In the genomic region with DNA sequence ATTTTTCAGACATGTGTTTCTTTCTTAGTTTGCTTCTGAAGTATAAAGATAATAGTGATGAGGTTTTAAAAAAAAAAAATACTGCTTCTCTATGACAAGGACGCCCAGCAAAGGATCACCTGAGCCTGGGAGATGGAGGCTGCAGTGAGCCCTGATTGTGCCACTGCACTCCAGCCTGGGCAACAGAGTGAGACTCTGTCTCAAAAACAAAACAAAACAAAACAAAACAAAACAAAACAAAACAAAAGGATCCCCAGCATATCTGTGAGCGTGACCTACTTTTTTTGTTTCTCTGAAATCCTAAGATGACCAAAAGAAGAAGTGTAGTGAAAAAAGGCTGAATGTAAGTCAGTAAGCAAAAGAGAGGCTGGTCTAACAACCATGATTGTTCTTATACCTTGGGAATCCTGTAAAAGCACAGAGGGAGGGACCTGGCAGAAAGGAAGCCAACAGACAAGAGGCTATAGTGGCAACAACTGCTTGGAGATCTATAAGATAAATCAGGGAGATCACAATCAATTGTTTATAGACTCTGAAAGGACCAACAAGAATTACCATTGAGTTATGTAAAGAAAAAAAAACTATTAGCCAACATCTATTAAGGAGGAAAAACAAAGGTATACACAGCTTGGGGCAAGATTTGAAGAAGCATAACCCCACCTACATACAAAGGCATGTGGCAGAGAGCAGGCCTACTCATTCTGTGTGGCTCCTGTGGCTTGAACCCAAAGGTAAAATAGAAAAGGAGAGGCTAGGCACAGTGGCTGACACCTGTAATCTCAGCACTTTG, we compare ENCODE assay signal across 12 cellular contexts.
DNase-seq lines count a peak whose midpoint lies in the region; ATAC-seq, FAIRE-seq and TF ChIP-seq lines count a peak whose summit lies in the region.
"Had no signal": no experiment of that assay in that cellular context is flagged by ENCODE, and none has a peak within 500 bp of the region (broad histone marks: within the 10 kb centered on the region; RNA-seq: fewer than 3 reads in every experiment).

No MANE protein-coding gene starts in this region.

- H3K79me2 ChIP-seq in HCT116 (ENCODE audit: insufficient read depth, low read length): peaks cover 87% of the 10 kb centered on the region
- H3K79me2 ChIP-seq in fibroblast of lung (ENCODE audit: control insufficient read depth, insufficient read depth, low read length): peaks cover 46% of the 10 kb centered on the region

- POLR2A ChIA-PET in HCT116 (lab: Charles Lee) (no interaction called here), activated B cell treated with CpG ODN at 0.5 μM for 24 hours (lab: Charles Lee) (interaction anchor here (0.6 to 1.7 kb wide), 7 partner anchors 8 to 117 kb away, joined by 3 to 5 read pairs (median 3); no protein-coding TSS in a partner anchor)

- peak overlapping the region; percentile 72 for H3K27ac Mint-ChIP-seq in activated B cell treated with CpG ODN at 0.5 μM for 24 hours
- H3K27ac Mint-ChIP-seq: nephron had no signal

- H3K27ac ChIP-seq in HCT116 (ENCODE audit: low read depth, low read length): peak overlapping the region; percentile 100
- H3K27ac ChIP-seq in fibroblast of lung (ENCODE audit: insufficient read depth, low read length): peak overlapping the region; percentile 43
- H3K27ac ChIP-seq in skin epidermis: peak overlapping the region in 13 of 21 experiments; percentile 2 to 68 (median 54)
- H3K27ac ChIP-seq in foreskin keratinocyte: no peak overlapping the region
- H3K27ac ChIP-seq: brain microvascular endothelial cell had no signal

- DNase-seq in HCT116 (ENCODE audit: low read depth, low spot score) (no peak), activated B cell treated with CpG ODN at 0.5 μM for 24 hours (no peak), fibroblast of lung (ENCODE audit: low read depth in 2 of 2) (no peak), NCI-H510A treated with DMSO at 0.1 percent for 48 hours (lab: John Stamatoyannopoulos, UW) (no peak), CD1c-positive myeloid dendritic cell (ENCODE audit: extremely low spot score) (no peak), RCC 7860 (ENCODE audit: low spot score) (no peak), foreskin keratinocyte (no peak)
- DNase-seq: NCI-H187 treated with DMSO at 0.1 percent for 48 hours had no signal

- no peak for FAIRE-seq in RCC 7860 (lab: Jason Lieb, UNC)
- FAIRE-seq: H1 had no signal

- CTCF ChIA-PET in HCT116 (lab: Charles Lee): interaction anchor here (0.9 to 1.2 kb wide), 2 partner anchors 8 to 92 kb away, joined by 3 read pairs; no protein-coding TSS in a partner anchor
- CTCF ChIA-PET in activated B cell treated with CpG ODN at 0.5 μM for 24 hours (lab: Charles Lee): interaction anchor here (1.0 to 2.3 kb wide), 6 partner anchors 9 to 92 kb away, joined by 3 to 8 read pairs (median 4); no protein-coding TSS in a partner anchor

- H2AFZ ChIP-seq in HCT116 (ENCODE audit: low read depth, low read length, poor library complexity, severe bottlenecking) (no peak overlapping the region), fibroblast of lung (ENCODE audit: low read length) (no peak overlapping the region)

- H3K36me3 ChIP-seq in HCT116 (ENCODE audit: control insufficient read depth in 1 of 2, insufficient read depth in 2 of 2, low read length in 2 of 2) (no peaks in the 10 kb centered on the region), fibroblast of lung (ENCODE audit: control insufficient read depth, insufficient read depth, low read length) (no peaks in the 10 kb centered on the region)
- H3K36me3 ChIP-seq: brain microvascular endothelial cell had no signal

- H3K9me2 ChIP-seq in HCT116 (ENCODE audit: insufficient read depth): no peaks in the 10 kb centered on the region

- H3K9ac ChIP-seq in HCT116 (ENCODE audit: low read length): peak overlapping the region; percentile 69
- no peak overlapping the region for H3K9ac ChIP-seq in fibroblast of lung (ENCODE audit: insufficient read depth, low read length)

- peaks cover 76% of the 10 kb centered on the region for H3K4me1 Mint-ChIP-seq in activated B cell treated with CpG ODN at 0.5 μM for 24 hours

- no peaks in the 10 kb centered on the region for H3K27me3 ChIP-seq in HCT116 (ENCODE audit: insufficient read depth, low read length)
- H3K27me3 ChIP-seq in fibroblast of lung (ENCODE audit: control insufficient read depth, insufficient read depth, low read length): no peaks in the 10 kb centered on the region
- H3K27me3 ChIP-seq in foreskin keratinocyte: no peaks in the 10 kb centered on the region
- H3K27me3 ChIP-seq: brain microvascular endothelial cell had no signal

- TF ChIP-seq POLR2A in HCT116 (IDR thresholded peaks at IDR 0.05; ENCODE audit: borderline replicate concordance, extremely low read depth, insufficient read depth, insufficient read length): no peak

- H3K4me2 ChIP-seq in HCT116 (ENCODE audit: low read length): peak overlapping the region; percentile 24; the same call in 1 of the 2 replicates
- H3K4me2 ChIP-seq in fibroblast of lung (ENCODE audit: extremely low read depth, insufficient read depth, low read length): no peak overlapping the region

- BruUV-seq in HCT116 (replicated peaks; lab: Mats Ljungman, UMichigan): no TSS peak

- intact Hi-C loops in HCT116 (cut with micrococcal nuclease) (no loop called here), activated B cell treated with CpG ODN at 0.5 μM for 24 hours (cut with micrococcal nuclease) (loop anchor here (10.0 kb wide), 1 partner anchor 666 kb away; no protein-coding TSS in a partner anchor)

- ATAC-seq in HCT116: no peak
- ATAC-seq in activated B cell treated with CpG ODN at 0.5 μM for 24 hours (ENCODE audit: low read depth): no peak
- no peak for ATAC-seq in foreskin keratinocyte

- H4K20me1 ChIP-seq in HCT116 (ENCODE audit: insufficient read depth) (no peaks in the 10 kb centered on the region), fibroblast of lung (ENCODE audit: control insufficient read depth, extremely low read depth, insufficient read depth, low read length) (no peaks in the 10 kb centered on the region)

- RAD21 ChIA-PET in HCT116 (lab: Charles Lee; ENCODE audit: low non-redundant PET in 1 of 2, low total read pairs in 2 of 2, uncharacterized antibody in 2 of 2, unreplicated experiment in 2 of 2): no interaction called here

- TF ChIP-seq RAD21 in HCT116 (IDR thresholded peaks at IDR 0.05; ENCODE audit: low read depth): no peak

- peaks cover 62% of the 10 kb centered on the region for H3K36me3 Mint-ChIP-seq in activated B cell treated with CpG ODN at 0.5 μM for 24 hours (ENCODE audit: low read depth)

- no peaks in the 10 kb centered on the region for H3K9me3 Mint-ChIP-seq in activated B cell treated with CpG ODN at 0.5 μM for 24 hours
- H3K9me3 Mint-ChIP-seq: nephron had no signal

- H3K4me3 ChIP-seq in HCT116 (replicated peaks in 1 of 2; ENCODE audit: low read depth in 1 of 2, low read length in 2 of 2): no peak overlapping the region
- no peak overlapping the region for H3K4me3 ChIP-seq in fibroblast of lung (replicated peaks in 1 of 4; ENCODE audit: control extremely low read depth in 1 of 4, insufficient read depth in 1 of 4, low read depth in 3 of 4, low read length in 4 of 4)
- H3K4me3 ChIP-seq in skin epidermis: no peak overlapping the region

- H3K4me1 ChIP-seq in HCT116 (ENCODE audit: control insufficient read depth in 1 of 2, insufficient read depth in 2 of 2, low read length in 2 of 2) (peaks cover 90 to 98% of the 10 kb centered on the region in 2 experiments), fibroblast of lung (ENCODE audit: control insufficient read depth, extremely low read depth, insufficient read depth, low read length) (peaks cover 11% of the 10 kb centered on the region), foreskin keratinocyte (peaks cover 15% of the 10 kb centered on the region)

- no peak overlapping the region for H3K4me3 Mint-ChIP-seq in activated B cell treated with CpG ODN at 0.5 μM for 24 hours
- H3K4me3 Mint-ChIP-seq: nephron had no signal

- TF ChIP-seq CTCF in HCT116 (IDR thresholded peaks at IDR 0.05 in 2 of 3, conservative IDR thresholded peaks at IDR 0.05 in 1 of 3; ENCODE audit: borderline replicate concordance in 1 of 3, insufficient read depth in 1 of 3, low read depth in 2 of 3, low read length in 2 of 3) (no peak), activated B cell treated with CpG ODN at 0.5 μM for 24 hours (IDR thresholded peaks at IDR 0.05) (no peak), fibroblast of lung (conservative IDR thresholded peaks at IDR 0.05 in 1 of 2, IDR thresholded peaks at IDR 0.05 in 1 of 2; ENCODE audit: low read depth in 1 of 2, low read length in 2 of 2) (no peak), foreskin keratinocyte (conservative IDR thresholded peaks at IDR 0.05) (no peak)

- H3K27me3 Mint-ChIP-seq in activated B cell treated with CpG ODN at 0.5 μM for 24 hours: no peaks in the 10 kb centered on the region

- no peaks in the 10 kb centered on the region for H3K9me3 ChIP-seq in HCT116 (ENCODE audit: control insufficient read depth in 1 of 2, insufficient read depth in 1 of 2, low read depth in 1 of 2, low read length in 2 of 2)
- H3K9me3 ChIP-seq in fibroblast of lung (ENCODE audit: control insufficient read depth, insufficient read depth, low read depth, low read length): no peaks in the 10 kb centered on the region

TF ChIP-seq in HCT116, 20 proteins besides CTCF, POLR2A, EP300 and RAD21:
- TF ChIP-seq, protein P1, sequence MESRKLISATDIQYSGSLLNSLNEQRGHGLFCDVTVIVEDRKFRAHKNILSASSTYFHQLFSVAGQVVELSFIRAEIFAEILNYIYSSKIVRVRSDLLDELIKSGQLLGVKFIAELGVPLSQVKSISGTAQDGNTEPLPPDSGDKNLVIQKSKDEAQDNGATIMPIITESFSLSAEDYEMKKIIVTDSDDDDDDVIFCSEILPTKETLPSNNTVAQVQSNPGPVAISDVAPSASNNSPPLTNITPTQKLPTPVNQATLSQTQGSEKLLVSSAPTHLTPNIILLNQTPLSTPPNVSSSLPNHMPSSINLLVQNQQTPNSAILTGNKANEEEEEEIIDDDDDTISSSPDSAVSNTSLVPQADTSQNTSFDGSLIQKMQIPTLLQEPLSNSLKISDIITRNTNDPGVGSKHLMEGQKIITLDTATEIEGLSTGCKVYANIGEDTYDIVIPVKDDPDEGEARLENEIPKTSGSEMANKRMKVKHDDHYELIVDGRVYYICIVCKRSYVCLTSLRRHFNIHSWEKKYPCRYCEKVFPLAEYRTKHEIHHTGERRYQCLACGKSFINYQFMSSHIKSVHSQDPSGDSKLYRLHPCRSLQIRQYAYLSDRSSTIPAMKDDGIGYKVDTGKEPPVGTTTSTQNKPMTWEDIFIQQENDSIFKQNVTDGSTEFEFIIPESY (IDR thresholded peaks at IDR 0.05; ENCODE audit: extremely low read depth, insufficient replicate concordance, low read length): no peak
- TF ChIP-seq, protein P2, sequence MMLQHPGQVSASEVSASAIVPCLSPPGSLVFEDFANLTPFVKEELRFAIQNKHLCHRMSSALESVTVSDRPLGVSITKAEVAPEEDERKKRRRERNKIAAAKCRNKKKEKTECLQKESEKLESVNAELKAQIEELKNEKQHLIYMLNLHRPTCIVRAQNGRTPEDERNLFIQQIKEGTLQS (IDR thresholded peaks at IDR 0.05): no peak
- TF ChIP-seq POLR2AphosphoS5 (IDR thresholded peaks at IDR 0.05; ENCODE audit: low read depth, low read length): no peak
- no peak for TF ChIP-seq FOSL1 (IDR thresholded peaks at IDR 0.05; ENCODE audit: low read depth)
